1 cellular context compared by ENCODE assay signal in the genomic region with DNA sequence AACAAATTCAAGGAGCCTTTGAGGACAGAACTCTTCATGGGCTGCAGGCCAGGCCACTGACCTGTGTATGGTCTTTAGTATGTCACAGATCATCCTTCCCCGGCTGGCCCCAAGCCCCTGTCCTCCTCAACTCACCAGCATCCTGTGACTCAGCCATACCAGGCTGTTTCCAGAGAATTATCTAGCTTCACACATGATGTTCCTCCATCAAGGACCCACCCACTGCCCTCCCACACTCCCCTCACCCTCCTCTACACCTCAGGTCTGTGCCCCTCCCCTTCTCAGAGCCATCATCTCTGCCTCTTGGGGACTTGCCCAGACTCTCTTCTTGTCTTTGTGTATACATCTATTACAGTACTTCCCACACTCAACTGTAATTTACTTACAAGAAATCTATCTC.
TF ChIP-seq lines count a peak whose summit lies in the region.

No MANE protein-coding gene starts in this region.

TF ChIP-seq in WTC11, 78 proteins besides CTCF, POLR2A, EP300 and RAD21 (continued from another document):
- TF ChIP-seq, protein P1, sequence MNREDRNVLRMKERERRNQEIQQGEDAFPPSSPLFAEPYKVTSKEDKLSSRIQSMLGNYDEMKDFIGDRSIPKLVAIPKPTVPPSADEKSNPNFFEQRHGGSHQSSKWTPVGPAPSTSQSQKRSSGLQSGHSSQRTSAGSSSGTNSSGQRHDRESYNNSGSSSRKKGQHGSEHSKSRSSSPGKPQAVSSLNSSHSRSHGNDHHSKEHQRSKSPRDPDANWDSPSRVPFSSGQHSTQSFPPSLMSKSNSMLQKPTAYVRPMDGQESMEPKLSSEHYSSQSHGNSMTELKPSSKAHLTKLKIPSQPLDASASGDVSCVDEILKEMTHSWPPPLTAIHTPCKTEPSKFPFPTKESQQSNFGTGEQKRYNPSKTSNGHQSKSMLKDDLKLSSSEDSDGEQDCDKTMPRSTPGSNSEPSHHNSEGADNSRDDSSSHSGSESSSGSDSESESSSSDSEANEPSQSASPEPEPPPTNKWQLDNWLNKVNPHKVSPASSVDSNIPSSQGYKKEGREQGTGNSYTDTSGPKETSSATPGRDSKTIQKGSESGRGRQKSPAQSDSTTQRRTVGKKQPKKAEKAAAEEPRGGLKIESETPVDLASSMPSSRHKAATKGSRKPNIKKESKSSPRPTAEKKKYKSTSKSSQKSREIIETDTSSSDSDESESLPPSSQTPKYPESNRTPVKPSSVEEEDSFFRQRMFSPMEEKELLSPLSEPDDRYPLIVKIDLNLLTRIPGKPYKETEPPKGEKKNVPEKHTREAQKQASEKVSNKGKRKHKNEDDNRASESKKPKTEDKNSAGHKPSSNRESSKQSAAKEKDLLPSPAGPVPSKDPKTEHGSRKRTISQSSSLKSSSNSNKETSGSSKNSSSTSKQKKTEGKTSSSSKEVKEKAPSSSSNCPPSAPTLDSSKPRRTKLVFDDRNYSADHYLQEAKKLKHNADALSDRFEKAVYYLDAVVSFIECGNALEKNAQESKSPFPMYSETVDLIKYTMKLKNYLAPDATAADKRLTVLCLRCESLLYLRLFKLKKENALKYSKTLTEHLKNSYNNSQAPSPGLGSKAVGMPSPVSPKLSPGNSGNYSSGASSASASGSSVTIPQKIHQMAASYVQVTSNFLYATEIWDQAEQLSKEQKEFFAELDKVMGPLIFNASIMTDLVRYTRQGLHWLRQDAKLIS (CRISPR knock-in tag; IDR thresholded peaks at IDR 0.05; ENCODE audit: borderline replicate concordance), result no peak
- TF ChIP-seq, protein P2, sequence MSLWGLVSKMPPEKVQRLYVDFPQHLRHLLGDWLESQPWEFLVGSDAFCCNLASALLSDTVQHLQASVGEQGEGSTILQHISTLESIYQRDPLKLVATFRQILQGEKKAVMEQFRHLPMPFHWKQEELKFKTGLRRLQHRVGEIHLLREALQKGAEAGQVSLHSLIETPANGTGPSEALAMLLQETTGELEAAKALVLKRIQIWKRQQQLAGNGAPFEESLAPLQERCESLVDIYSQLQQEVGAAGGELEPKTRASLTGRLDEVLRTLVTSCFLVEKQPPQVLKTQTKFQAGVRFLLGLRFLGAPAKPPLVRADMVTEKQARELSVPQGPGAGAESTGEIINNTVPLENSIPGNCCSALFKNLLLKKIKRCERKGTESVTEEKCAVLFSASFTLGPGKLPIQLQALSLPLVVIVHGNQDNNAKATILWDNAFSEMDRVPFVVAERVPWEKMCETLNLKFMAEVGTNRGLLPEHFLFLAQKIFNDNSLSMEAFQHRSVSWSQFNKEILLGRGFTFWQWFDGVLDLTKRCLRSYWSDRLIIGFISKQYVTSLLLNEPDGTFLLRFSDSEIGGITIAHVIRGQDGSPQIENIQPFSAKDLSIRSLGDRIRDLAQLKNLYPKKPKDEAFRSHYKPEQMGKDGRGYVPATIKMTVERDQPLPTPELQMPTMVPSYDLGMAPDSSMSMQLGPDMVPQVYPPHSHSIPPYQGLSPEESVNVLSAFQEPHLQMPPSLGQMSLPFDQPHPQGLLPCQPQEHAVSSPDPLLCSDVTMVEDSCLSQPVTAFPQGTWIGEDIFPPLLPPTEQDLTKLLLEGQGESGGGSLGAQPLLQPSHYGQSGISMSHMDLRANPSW (CRISPR knock-in tag; conservative IDR thresholded peaks at IDR 0.05; ENCODE audit: low read depth), result no peak
- no peak for TF ChIP-seq ETV6 (CRISPR knock-in tag; IDR thresholded peaks at IDR 0.05)
- TF ChIP-seq TP53 (CRISPR knock-in tag; IDR thresholded peaks at IDR 0.05), result no peak
- no peak for TF ChIP-seq SMAD3 (CRISPR knock-in tag; IDR thresholded peaks at IDR 0.05; ENCODE audit: borderline replicate concordance)
- TF ChIP-seq GTF2I (CRISPR knock-in tag; conservative IDR thresholded peaks at IDR 0.05), result no peak
- TF ChIP-seq GRHL2 (CRISPR knock-in tag; IDR thresholded peaks at IDR 0.05; ENCODE audit: insufficient replicate concordance, severe bottlenecking), result no peak
- TF ChIP-seq ZNF671 (CRISPR knock-in tag; IDR thresholded peaks at IDR 0.05), result no peak
- no peak for TF ChIP-seq HMGA2 (CRISPR knock-in tag; IDR thresholded peaks at IDR 0.05)
